In the genomic region with DNA sequence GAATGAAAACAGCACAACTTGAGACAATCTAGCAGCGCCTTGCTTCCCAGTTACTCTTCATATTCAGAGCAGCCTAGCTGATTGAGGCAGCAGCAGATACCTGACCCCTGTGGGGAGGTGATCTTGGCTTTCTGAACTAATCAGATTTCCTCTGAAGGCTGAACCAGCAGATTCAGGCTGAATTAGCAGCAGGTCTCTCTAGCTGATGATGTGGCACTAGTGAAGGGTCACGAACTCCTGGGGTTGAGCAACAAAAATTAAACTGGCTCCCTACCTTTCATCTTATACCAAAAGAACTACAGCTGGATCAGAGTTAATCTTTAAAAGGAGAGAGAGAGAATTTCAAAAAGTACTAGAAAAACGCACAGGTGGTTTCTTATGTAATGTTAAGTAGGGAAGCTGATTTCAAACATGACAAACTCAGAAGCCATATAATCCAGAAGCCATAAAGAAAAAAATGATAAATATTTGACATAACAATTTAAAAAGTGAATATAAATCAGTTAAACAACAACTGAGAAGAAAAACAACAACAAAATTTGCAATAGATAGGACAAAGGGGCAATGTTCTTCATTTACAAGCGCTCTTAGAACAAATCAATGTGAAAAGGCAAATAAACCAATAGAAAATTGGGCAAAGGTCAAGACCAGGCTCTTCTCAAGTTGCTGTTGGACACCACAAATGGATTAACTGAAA, we compare ENCODE assay signal across 17 cellular contexts. TPM values are rescaled to one million over a fixed set of nuclear protein-coding genes. Genes with fewer than 3 reads are reported as not detected.
DNase-seq lines count a peak whose midpoint lies in the region; FAIRE-seq and TF ChIP-seq lines count a peak whose summit lies in the region.
"Had no signal": no experiment of that assay in that cellular context is flagged by ENCODE, and none has a peak within 500 bp of the region (broad histone marks: within the 10 kb centered on the region; RNA-seq: fewer than 3 reads in every experiment).

No MANE protein-coding gene starts in this region.

- H3K56ac ChIP-seq in mesendoderm (ENCODE audit: low read length): no peak overlapping the region

- H3K36me3 ChIP-seq in hepatocyte (replicated peaks; ENCODE audit: insufficient read depth, low read depth): no peaks in the 10 kb centered on the region
- no peaks in the 10 kb centered on the region for H3K36me3 ChIP-seq in mesendoderm (ENCODE audit: control insufficient read depth, insufficient read depth, low read length)
- no peaks in the 10 kb centered on the region for H3K36me3 ChIP-seq in testis (ENCODE audit: low read depth, missing control alignments)
- no peaks in the 10 kb centered on the region for H3K36me3 ChIP-seq in tibial nerve
- H3K36me3 ChIP-seq: brain microvascular endothelial cell, sigmoid colon had no signal

- FAIRE-seq in RCC 7860 (lab: Jason Lieb, UNC): peak; percentile 73

- no peak overlapping the region for H3K23ac ChIP-seq in mesendoderm (ENCODE audit: low read length)

- peaks cover 5% of the 10 kb centered on the region for H4K20me1 ChIP-seq in hepatocyte (ENCODE audit: insufficient read depth, poor library complexity, severe bottlenecking)

- no peak overlapping the region for H2AFZ ChIP-seq in hepatocyte

- no peak overlapping the region for H2BK5ac ChIP-seq in mesendoderm (ENCODE audit: low read length)

- H4K5ac ChIP-seq in mesendoderm (ENCODE audit: low read length): no peak overlapping the region

- TF ChIP-seq CTCF in hepatocyte (IDR thresholded peaks at IDR 0.05; ENCODE audit: poor library complexity): no peak
- TF ChIP-seq CTCF in testis (IDR thresholded peaks at IDR 0.05): no peak
- TF ChIP-seq CTCF in tibial nerve (IDR thresholded peaks at IDR 0.05): no peak

- H3K4me2 ChIP-seq in hepatocyte: peak overlapping the region; percentile 13
- no peak overlapping the region for H3K4me2 ChIP-seq in mesendoderm (ENCODE audit: low read length)

- peaks cover 13% of the 10 kb centered on the region for H3K4me1 ChIP-seq in hepatocyte (ENCODE audit: insufficient read depth)
- H3K4me1 ChIP-seq in mesendoderm (ENCODE audit: control insufficient read depth, low read depth, low read length): peaks cover 8% of the 10 kb centered on the region
- H3K4me1 ChIP-seq in testis: no peaks in the 10 kb centered on the region
- peaks cover 0 to 72% (median 9%) of the 10 kb centered on the region in 4 donors for H3K4me1 ChIP-seq in tibial nerve

- H3K27me3 ChIP-seq in hepatocyte (no peaks in the 10 kb centered on the region), mesendoderm (ENCODE audit: insufficient read depth, low read length, poor library complexity) (no peaks in the 10 kb centered on the region), testis (no peaks in the 10 kb centered on the region), tibial nerve (no peaks in the 10 kb centered on the region)
- H3K27me3 ChIP-seq: brain microvascular endothelial cell, sigmoid colon had no signal

- H3K4ac ChIP-seq in mesendoderm (ENCODE audit: low read depth, low read length): no peak overlapping the region

- H4K8ac ChIP-seq in mesendoderm (ENCODE audit: low read depth, low read length): no peak overlapping the region

- no peak overlapping the region for H3K4me3 ChIP-seq in hepatocyte
- no peak overlapping the region for H3K4me3 ChIP-seq in mesendoderm (ENCODE audit: low read length)
- no peak overlapping the region for H3K4me3 ChIP-seq in testis
- no peak overlapping the region for H3K4me3 ChIP-seq in tibial nerve
- H3K4me3 ChIP-seq: sigmoid colon had no signal

- no peaks in the 10 kb centered on the region for H3K9me3 ChIP-seq in hepatocyte (ENCODE audit: low read depth)
- H3K9me3 ChIP-seq in testis: no peaks in the 10 kb centered on the region
- no peaks in the 10 kb centered on the region for H3K9me3 ChIP-seq in tibial nerve
- H3K9me3 ChIP-seq: sigmoid colon had no signal

- peaks cover 27% of the 10 kb centered on the region for H3K79me1 ChIP-seq in mesendoderm (ENCODE audit: low read length)

- intact Hi-C loops in testis (cut with DNase I; ENCODE audit: low total_unique reads): no loop called here

- no peak overlapping the region for H2BK120ac ChIP-seq in mesendoderm (ENCODE audit: low read depth, low read length)

- TF ChIP-seq POLR2A in testis (IDR thresholded peaks at IDR 0.05) (no peak), tibial nerve (IDR thresholded peaks at IDR 0.05) (no peak)

- H3K9ac ChIP-seq in mesendoderm (ENCODE audit: low read length): no peak overlapping the region

- DNase-seq in ELF-1 (ENCODE audit: low read depth, low spot score) (peak; percentile 27), RCC 7860 (ENCODE audit: low spot score) (no peak), hepatocyte (ENCODE audit: low spot score) (peak; percentile 25), mesendoderm (peak; percentile 86), NCI-H2081 (lab: John Stamatoyannopoulos, UW) (no peak), medulla oblongata (ENCODE audit: extremely low spot score) (no peak), testis (no peak), tibial nerve (ENCODE audit: low spot score in 2 of 2) (no peak)
- DNase-seq: activated T-cell treated with anti-CD3 and anti-CD28 coated beads, Interleukin-2, amount 50 U/mL, for 1 hour; brain microvascular endothelial cell; CD8-positive, alpha-beta T cell; HCEC 1CT; IMR-90; NCI-H1048; NCI-H526 treated with DMSO at 0.1 percent for 48 hours; sigmoid colon; stimulated activated CD4-positive, alpha-beta T cell treated with anti-CD3 and anti-CD28 coated beads, Interleukin-1b, Interleukin-23, amount 100 ng/mL, for 48 hours had no signal

- H2BK15ac ChIP-seq in mesendoderm (replicated peaks; ENCODE audit: low read depth): no peak overlapping the region

- H3K27ac ChIP-seq in hepatocyte: no peak overlapping the region
- H3K27ac ChIP-seq in mesendoderm (ENCODE audit: low read depth, low read length): no peak overlapping the region
- H3K27ac ChIP-seq in testis: no peak overlapping the region
- no peak overlapping the region for H3K27ac ChIP-seq in tibial nerve
- H3K27ac ChIP-seq: brain microvascular endothelial cell, sigmoid colon had no signal

- H2AK5ac ChIP-seq in mesendoderm (ENCODE audit: low read length): no peak overlapping the region

- TF ChIP-seq EP300 in tibial nerve (IDR thresholded peaks at IDR 0.05): no peak

- no peaks in the 10 kb centered on the region for H3K9me2 ChIP-seq in hepatocyte (replicated peaks; ENCODE audit: insufficient read depth)

- H3K79me2 ChIP-seq in hepatocyte (peaks cover 76% of the 10 kb centered on the region), mesendoderm (ENCODE audit: control insufficient read depth, insufficient read depth, low read length) (peaks cover 52% of the 10 kb centered on the region)

- H3K18ac ChIP-seq in mesendoderm (ENCODE audit: low read length): no peak overlapping the region

- 61% methylated on average over 4 of the region's 4 CpGs for WGBS in hepatocyte (ENCODE audit: low lambda C conversion rate, missing lambda C conversion rate)
- no CpG with 5 or more reads among the region's 4 CpGs for WGBS in mesendoderm (ENCODE audit: extremely low coverage, insufficient coverage, low lambda C conversion rate)
- WGBS in testis, 2 donors: 90 to 93% methylated on average over 4 of the region's 4 CpGs
- 80 to 93% methylated on average over 4 of the region's 4 CpGs for WGBS in tibial nerve, 2 donors

RNA-seq across cellular contexts. Expression of a gene that starts 13.5 kb away (rescaled TPM):
- total RNA-seq in hepatocyte (53.2 and 55.1 TPM in 2 replicates), testis (10 to 100 TPM; 35.4 to 49.1 TPM), tibial nerve (10 to 100 TPM; 22.2 to 42.2 (median 29.6) TPM)
- polyA plus RNA-seq in hepatocyte (28.2 and 37.5 TPM in 2 replicates), testis (ENCODE audit: insufficient read depth, low read depth, low replicate concordance) (13.2 TPM)
- polyA plus RNA-seq in mesendoderm (2013, experiment 1 of 2): 61.0 TPM
- polyA plus RNA-seq in mesendoderm (2013, experiment 2 of 2): 62.3 TPM

Comparison
In these comparisons a context has a peak if more than half of its experiments do, and no peak if none do; other contexts are left out.
1. DNase-seq: peak in ELF-1 (single experiment), hepatocyte (single experiment) and mesendoderm (single experiment); none in RCC 7860 (single experiment), NCI-H2081 (0 of 2), medulla oblongata (single experiment), testis (single experiment) and tibial nerve (0 of 2).